9 cellular contexts compared by ENCODE assay signal in the genomic region with DNA sequence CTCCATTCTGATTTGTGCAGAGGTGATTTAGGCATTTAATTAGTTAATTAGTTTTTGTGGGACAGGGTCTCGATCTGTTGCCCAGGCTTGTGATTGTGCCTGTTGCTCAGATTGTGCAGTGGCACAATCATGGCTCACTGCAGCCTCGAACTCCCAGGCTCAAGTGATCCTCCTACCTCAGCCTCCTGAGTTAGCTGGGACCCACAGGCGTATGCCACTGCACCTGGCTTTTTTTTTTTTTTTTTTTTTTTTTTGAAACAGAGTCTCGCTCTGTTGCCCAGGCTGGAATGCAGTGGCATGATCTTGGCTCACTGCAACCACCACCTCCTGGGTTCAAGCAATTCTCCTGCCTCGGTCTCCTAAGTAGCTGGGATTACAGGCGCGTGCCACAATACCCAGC. TPM values are rescaled to one million over a fixed set of nuclear protein-coding genes. Genes with fewer than 3 reads are reported as not detected.
DNase-seq lines count a peak whose midpoint lies in the region; ATAC-seq and TF ChIP-seq lines count a peak whose summit lies in the region.
"Not testable (repeated sequence)": the region's sequence is repeated elsewhere in the genome, so short reads cannot be mapped to it uniquely, and the experiment has no call there.
"Had no signal": no experiment of that assay in that cellular context is flagged by ENCODE, and none has a peak within 500 bp of the region (broad histone marks: within the 10 kb centered on the region; RNA-seq: fewer than 3 reads in every experiment).

No MANE protein-coding gene starts in this region.

- not testable (repeated sequence) for H3K4me3 ChIP-seq in BLaER1 treated with 17β-estradiol and CSF1 and Interleukin-3, amounts not matched to agents 10 nM and 100 nM; GM23338; OCI-LY1 (ENCODE audit: low read depth, low read length, poor library complexity, severe bottlenecking); neural progenitor cell

- H3F3A ChIP-seq in GM23338 (replicated peaks; ENCODE audit: low read depth); OCI-LY1 (ENCODE audit: insufficient read depth, low read length); neural progenitor cell (ENCODE audit: low read depth): not testable (repeated sequence)

- H3K36me3 ChIP-seq in BLaER1 treated with 17β-estradiol and CSF1 and Interleukin-3, amounts not matched to agents 10 nM and 100 nM; GM23338 (ENCODE audit: insufficient read depth); OCI-LY1 (ENCODE audit: insufficient read depth, low read length); neural progenitor cell: not testable (repeated sequence)

- not testable (repeated sequence) for H3K27me3 ChIP-seq in BLaER1 treated with 17β-estradiol and CSF1 and Interleukin-3, amounts not matched to agents 10 nM and 100 nM; GM23338 (ENCODE audit: insufficient read depth); OCI-LY1 (ENCODE audit: insufficient read depth, low read length); neural progenitor cell

- H3K27me3 Mint-ChIP-seq in GM23338 (ENCODE audit: insufficient read depth, low read depth, poor library complexity) = peaks cover 14% of the 10 kb centered on the region
- H3K27me3 Mint-ChIP-seq in activated B cell treated with CpG ODN at 0.5 μM for 24 hours; dendritic cell treated with granulocyte-macrophage colony-stimulating factor and Interleukin-4, amounts not matched to agents 40 ng/mL and 50 ng/mL, for 4 days; neural progenitor cell (ENCODE audit: insufficient read depth, low read depth); stimulated activated naive B cell treated with anti-CD40 and anti-IgM and Interleukin-4, amounts not matched to agents 10 μg/mL and 1 μg/mL and 100 μg/mL, for 72 hours: not testable (repeated sequence)

- not testable (repeated sequence) for H3K27ac Mint-ChIP-seq in GM23338, neural progenitor cell
- H3K27ac Mint-ChIP-seq in activated B cell treated with CpG ODN at 0.5 μM for 24 hours = peak overlapping the region; percentile 73
- peak overlapping the region; percentile 84 for H3K27ac Mint-ChIP-seq in dendritic cell treated with granulocyte-macrophage colony-stimulating factor and Interleukin-4, amounts not matched to agents 40 ng/mL and 50 ng/mL, for 4 days
- peak overlapping the region; percentile 96 for H3K27ac Mint-ChIP-seq in stimulated activated naive B cell treated with anti-CD40 and anti-IgM and Interleukin-4, amounts not matched to agents 10 μg/mL and 1 μg/mL and 100 μg/mL, for 72 hours

- H3K9ac ChIP-seq in BLaER1 treated with 17β-estradiol and CSF1 and Interleukin-3, amounts not matched to agents 10 nM and 100 nM = peak overlapping the region in 5 of 11 experiments; percentile 3 to 39 (median 28); a peak in 5 of 22 replicates
- H3K9ac ChIP-seq in OCI-LY1 (ENCODE audit: low read length); neural progenitor cell: not testable (repeated sequence)

- 0 out of 2 replicates have a peak overlapping the region, but pooled peaks have one; percentile 24 for H2AFZ ChIP-seq in GM23338
- H2AFZ ChIP-seq in OCI-LY1 (ENCODE audit: low read length) = not testable (repeated sequence)
- H2AFZ ChIP-seq in neural progenitor cell (replicated peaks) = peak overlapping the region; percentile 10

- H3K9me3 Mint-ChIP-seq in GM23338; activated B cell treated with CpG ODN at 0.5 μM for 24 hours; dendritic cell treated with granulocyte-macrophage colony-stimulating factor and Interleukin-4, amounts not matched to agents 40 ng/mL and 50 ng/mL, for 4 days; neural progenitor cell; stimulated activated naive B cell treated with anti-CD40 and anti-IgM and Interleukin-4, amounts not matched to agents 10 μg/mL and 1 μg/mL and 100 μg/mL, for 72 hours: not testable (repeated sequence)

- peak overlapping the region; percentile 53 to 87 (median 68) for H3K4me2 ChIP-seq in BLaER1 treated with 17β-estradiol and CSF1 and Interleukin-3, amounts not matched to agents 10 nM and 100 nM
- not testable (repeated sequence) for H3K4me2 ChIP-seq in GM23338, neural progenitor cell
- peak overlapping the region; percentile 3; the same call in 1 of the 2 replicates for H3K4me2 ChIP-seq in OCI-LY1 (ENCODE audit: low read length)

- intact Hi-C loops in activated B cell treated with CpG ODN at 0.5 μM for 24 hours (cut with micrococcal nuclease) = loop anchor here (2.0 kb wide), 1 partner anchor 13 kb away; no protein-coding TSS in a partner anchor
- intact Hi-C loops in dendritic cell treated with granulocyte-macrophage colony-stimulating factor and Interleukin-4, amounts not matched to agents 40 ng/mL and 50 ng/mL, for 4 days (cut with micrococcal nuclease) = loop anchor here (10.0 kb wide), 1 partner anchor 51 kb away; no protein-coding TSS in a partner anchor

- not testable (repeated sequence) for H3K79me2 ChIP-seq in GM23338 (replicated peaks; ENCODE audit: insufficient read depth); OCI-LY1 (ENCODE audit: insufficient read depth, low read length); neural progenitor cell (ENCODE audit: low read depth)

- not testable (repeated sequence) for TF ChIP-seq CTCF in GM23338 (conservative IDR thresholded peaks at IDR 0.05; ENCODE audit: low read depth in 2 of 2); OCI-LY1 (IDR thresholded peaks at IDR 0.05; ENCODE audit: low read length); activated B cell treated with CpG ODN at 0.5 μM for 24 hours (IDR thresholded peaks at IDR 0.05); neural progenitor cell (IDR thresholded peaks at IDR 0.05)

- H3K27ac ChIP-seq in BLaER1 treated with 17β-estradiol and CSF1 and Interleukin-3, amounts not matched to agents 10 nM and 100 nM = peak overlapping the region in 5 of 11 experiments; percentile 2 to 44 (median 9); a peak in 4 of 22 replicates
- not testable (repeated sequence) for H3K27ac ChIP-seq in GM23338 (ENCODE audit: low read depth); neural progenitor cell
- H3K27ac ChIP-seq in OCI-LY1 (ENCODE audit: low read depth, low read length, poor library complexity, severe bottlenecking) = peak overlapping the region; percentile 42

- not testable (repeated sequence) for ATAC-seq in GM23338
- peak; percentile 14 for ATAC-seq in activated B cell treated with CpG ODN at 0.5 μM for 24 hours (ENCODE audit: low read depth)
- peak; percentile 50 to 63 for ATAC-seq in stimulated activated naive B cell treated with anti-CD40 and anti-IgM and Interleukin-4, amounts not matched to agents 10 μg/mL and 1 μg/mL and 100 μg/mL, for 72 hours (replicated peaks)

- peaks cover 49 to 75% (median 62%) of the 10 kb centered on the region in 10 experiments for H3K4me1 ChIP-seq in BLaER1 treated with 17β-estradiol and CSF1 and Interleukin-3, amounts not matched to agents 10 nM and 100 nM
- H3K4me1 ChIP-seq in GM23338 (ENCODE audit: insufficient read depth) (peaks cover 11% of the 10 kb centered on the region), OCI-LY1 (ENCODE audit: insufficient read depth, low read length, severe bottlenecking) (peaks cover 26% of the 10 kb centered on the region)
- not testable (repeated sequence) for H3K4me1 ChIP-seq in neural progenitor cell

- not testable (repeated sequence) for H3K9me3 ChIP-seq in BLaER1 treated with 17β-estradiol and CSF1 and Interleukin-3, amounts not matched to agents 10 nM and 100 nM (replicated peaks in 1 of 11); OCI-LY1 (ENCODE audit: low read length); neural progenitor cell (ENCODE audit: low read depth)

- H3K4me3 Mint-ChIP-seq in GM23338; dendritic cell treated with granulocyte-macrophage colony-stimulating factor and Interleukin-4, amounts not matched to agents 40 ng/mL and 50 ng/mL, for 4 days; neural progenitor cell: not testable (repeated sequence)
- H3K4me3 Mint-ChIP-seq in activated B cell treated with CpG ODN at 0.5 μM for 24 hours = peak overlapping the region; percentile 62
- H3K4me3 Mint-ChIP-seq in stimulated activated naive B cell treated with anti-CD40 and anti-IgM and Interleukin-4, amounts not matched to agents 10 μg/mL and 1 μg/mL and 100 μg/mL, for 72 hours = peak overlapping the region in 1 of 2 donors; percentile 71

- not testable (repeated sequence) for H3K9me2 ChIP-seq in GM23338 (ENCODE audit: insufficient read depth); OCI-LY1 (ENCODE audit: low read depth, low read length)

- not testable (repeated sequence) for H3K4me1 Mint-ChIP-seq in GM23338
- H3K4me1 Mint-ChIP-seq in activated B cell treated with CpG ODN at 0.5 μM for 24 hours (peaks cover 19% of the 10 kb centered on the region), neural progenitor cell (peaks cover 12% of the 10 kb centered on the region)
- H3K4me1 Mint-ChIP-seq in dendritic cell treated with granulocyte-macrophage colony-stimulating factor and Interleukin-4, amounts not matched to agents 40 ng/mL and 50 ng/mL, for 4 days (ENCODE audit: low read depth) = peaks cover 54% of the 10 kb centered on the region
- H3K4me1 Mint-ChIP-seq in stimulated activated naive B cell treated with anti-CD40 and anti-IgM and Interleukin-4, amounts not matched to agents 10 μg/mL and 1 μg/mL and 100 μg/mL, for 72 hours = peaks cover 26 to 43% of the 10 kb centered on the region in 2 donors

- DNase-seq in GM23338 (ENCODE audit: low spot score); activated B cell treated with CpG ODN at 0.5 μM for 24 hours; neural progenitor cell (ENCODE audit: low spot score); stimulated activated naive B cell treated with anti-CD40 and anti-IgM and Interleukin-4, amounts not matched to agents 10 μg/mL and 1 μg/mL and 100 μg/mL, for 72 hours: not testable (repeated sequence)

- H4K20me1 ChIP-seq in BLaER1 treated with 17β-estradiol and CSF1 and Interleukin-3, amounts not matched to agents 10 nM and 100 nM; GM23338 (replicated peaks; ENCODE audit: insufficient read depth); OCI-LY1 (ENCODE audit: insufficient read depth, low read length); neural progenitor cell (ENCODE audit: low read depth): not testable (repeated sequence)

- POLR2A ChIA-PET in activated B cell treated with CpG ODN at 0.5 μM for 24 hours (lab: Charles Lee) = interaction anchor here (0.6 to 1.6 kb wide), 8 partner anchors 8 to 54 kb away, joined by 3 to 5 read pairs (median 4); no protein-coding TSS in a partner anchor

- not testable (repeated sequence) for H3K36me3 Mint-ChIP-seq in GM23338 (ENCODE audit: low read depth); activated B cell treated with CpG ODN at 0.5 μM for 24 hours (ENCODE audit: low read depth); dendritic cell treated with granulocyte-macrophage colony-stimulating factor and Interleukin-4, amounts not matched to agents 40 ng/mL and 50 ng/mL, for 4 days (ENCODE audit: low read depth); neural progenitor cell; stimulated activated naive B cell treated with anti-CD40 and anti-IgM and Interleukin-4, amounts not matched to agents 10 μg/mL and 1 μg/mL and 100 μg/mL, for 72 hours

- CTCF ChIA-PET in activated B cell treated with CpG ODN at 0.5 μM for 24 hours (lab: Charles Lee) = interaction anchor here (1.2 kb wide), 1 partner anchor 56 kb away, joined by 3 read pairs; no protein-coding TSS in a partner anchor

RNA-seq across cellular contexts. Expression of gene SPN, which starts 9.2 kb away (rescaled TPM):
- total RNA-seq in GM23338 (2014; rRNA removed; shearing (Covaris generic)) = 2.1 and 2.3 TPM in 2 replicates
- polyA plus RNA-seq in GM23338 (2016; fragmentation: Nextera tagmentation; extraction: Ambion mirVana) = 0.52 and 0.82 TPM in 2 replicates
- 2.4 and 2.7 TPM in 2 replicates for total RNA-seq in activated B cell treated with CpG ODN at 0.5 μM for 24 hours
- total RNA-seq in neural progenitor cell (ENCODE audit: low replicate concordance) = 0.02 and 0.25 TPM in 2 replicates
- total RNA-seq: GM23248, IMR-90 had no signal
- polyA plus RNA-seq: GM23248, IMR-90 had no signal

RNA-seq across cellular contexts. Expression of gene QPRT, which starts 25.1 kb away (rescaled TPM):
- total RNA-seq in GM23338 (2014; rRNA removed; shearing (Covaris generic)) = 102 and 128 TPM in 2 replicates
- polyA plus RNA-seq in GM23338 (2016; fragmentation: Nextera tagmentation; extraction: Ambion mirVana) = 65.4 and 79.1 TPM in 2 replicates
- total RNA-seq in activated B cell treated with CpG ODN at 0.5 μM for 24 hours = 0.64 and 0.84 TPM in 2 replicates
- 49.6 and 112 TPM in 2 replicates for total RNA-seq in neural progenitor cell (ENCODE audit: low replicate concordance)

Comparison
In these comparisons a context has a peak if more than half of its experiments do, and no peak if none do; other contexts are left out.
1. RNA of gene QPRT, which starts 25.1 kb away (total RNA-seq): 102 to 128 TPM in GM23338 and 49.6 to 112 TPM in neural progenitor cell; 0.64 to 0.84 TPM in activated B cell treated with CpG ODN at 0.5 μM for 24 hours; every median in the first group is over 10 times any median in the second.